ENCODE assay signal across 9 cellular contexts in the genomic region with DNA sequence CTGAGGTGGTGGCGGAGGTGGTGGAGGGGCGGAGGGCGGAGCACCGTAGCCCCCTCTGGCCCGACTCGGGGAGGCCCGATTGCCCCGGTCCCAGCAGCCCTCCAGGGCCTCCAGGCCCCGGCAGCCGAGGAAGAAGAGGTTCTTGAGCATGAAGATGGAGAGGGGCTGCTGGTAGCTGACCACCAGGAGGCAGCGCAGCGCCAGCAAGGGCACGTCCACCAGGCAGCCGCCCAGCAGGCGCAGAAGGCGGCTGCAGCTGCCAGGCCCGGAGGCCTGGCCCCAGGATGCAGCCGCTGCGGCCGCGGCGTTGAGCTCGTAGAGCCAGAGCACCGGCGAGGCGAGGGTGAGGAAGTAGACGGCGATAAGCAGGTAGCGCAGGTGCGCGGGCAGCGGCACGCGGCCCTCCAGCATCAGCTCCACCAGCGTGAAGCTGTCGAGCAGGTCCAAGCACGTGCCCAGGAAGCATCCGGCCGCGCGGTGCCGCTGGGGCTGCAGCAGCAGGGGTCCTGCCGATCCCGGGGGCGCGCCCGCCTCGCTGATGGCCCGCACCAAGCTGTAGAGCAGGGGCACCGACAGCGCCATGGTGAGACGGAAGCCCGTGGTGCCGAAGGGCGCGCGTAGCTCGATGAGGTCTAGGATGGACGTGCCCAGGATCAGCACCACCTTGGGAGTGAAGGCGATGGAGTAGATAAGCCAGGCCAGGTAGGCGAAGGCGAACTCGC. TPM values are rescaled to one million over a fixed set of nuclear protein-coding genes. Genes with fewer than 3 reads are reported as not detected.
DNase-seq lines count a peak whose midpoint lies in the region; ATAC-seq and TF ChIP-seq lines count a peak whose summit lies in the region.
"Had no signal": no experiment of that assay in that cellular context is flagged by ENCODE, and none has a peak within 500 bp of the region (broad histone marks: within the 10 kb centered on the region; RNA-seq: fewer than 3 reads in every experiment).

No MANE protein-coding gene starts in this region.

- no peaks in the 10 kb centered on the region for H3K36me3 Mint-ChIP-seq in activated CD8-positive, alpha-beta T cell treated with anti-CD3 and anti-CD28 coated beads for 36 hours (ENCODE audit: low read depth)
- H3K36me3 Mint-ChIP-seq in activated CD8-positive, alpha-beta T cell treated with anti-CD3 and anti-CD28 coated beads, Interleukin-2, amount 10 ng/mL, durations not matched to agents 7 days and 5 days (ENCODE audit: low read depth) = no peaks in the 10 kb centered on the region

- peaks cover 49% of the 10 kb centered on the region for H3K4me1 Mint-ChIP-seq in activated CD8-positive, alpha-beta T cell treated with anti-CD3 and anti-CD28 coated beads for 36 hours (ENCODE audit: low read depth)
- peaks cover 53% of the 10 kb centered on the region for H3K4me1 Mint-ChIP-seq in activated CD8-positive, alpha-beta T cell treated with anti-CD3 and anti-CD28 coated beads, Interleukin-2, amount 10 ng/mL, durations not matched to agents 7 days and 5 days (ENCODE audit: low read depth)

- no peaks in the 10 kb centered on the region for H3K4me1 ChIP-seq in right cardiac atrium (ENCODE audit: control insufficient read depth, insufficient read depth, low read length)

- no peak overlapping the region for H3K27ac Mint-ChIP-seq in activated CD8-positive, alpha-beta T cell treated with anti-CD3 and anti-CD28 coated beads for 36 hours
- H3K27ac Mint-ChIP-seq in activated CD8-positive, alpha-beta T cell treated with anti-CD3 and anti-CD28 coated beads, Interleukin-2, amount 10 ng/mL, durations not matched to agents 7 days and 5 days = no peak overlapping the region

- CTCF ChIA-PET in activated CD8-positive, alpha-beta T cell treated with anti-CD3 and anti-CD28 coated beads for 36 hours (lab: Charles Lee) = interaction anchor here (0.6 to 1.8 kb wide), 4 partner anchors 9 to 533 kb away, joined by 3 to 5 read pairs (median 4); no protein-coding TSS in a partner anchor
- CTCF ChIA-PET in activated CD8-positive, alpha-beta T cell treated with anti-CD3 and anti-CD28 coated beads, Interleukin-2, amount 10 ng/mL, durations not matched to agents 7 days and 5 days (lab: Charles Lee) = no interaction called here

- peak overlapping the region; percentile 90; the same call in 1 of the 2 replicates for H3K27ac ChIP-seq in VCaP
- H3K27ac ChIP-seq in right cardiac atrium (ENCODE audit: low read length) = no peak overlapping the region

- 33% methylated on average over 63 of the region's 63 CpGs for WGBS in right cardiac atrium

- no peak for ATAC-seq in activated CD8-positive, alpha-beta T cell treated with anti-CD3 and anti-CD28 coated beads for 36 hours
- no peak for ATAC-seq in activated CD8-positive, alpha-beta T cell treated with anti-CD3 and anti-CD28 coated beads, Interleukin-2, amount 10 ng/mL, durations not matched to agents 7 days and 5 days
- ATAC-seq in right cardiac atrium = peak; percentile 5 to 26
- no peak for ATAC-seq in GM19463 (IDR thresholded peaks at IDR 0.05; ENCODE audit: unreplicated experiment)
- ATAC-seq in GM18505 (IDR thresholded peaks at IDR 0.05; ENCODE audit: unreplicated experiment) = no peak
- no peak for ATAC-seq in GM18520 (IDR thresholded peaks at IDR 0.05; ENCODE audit: unreplicated experiment)

- peaks cover 18% of the 10 kb centered on the region for H3K27me3 Mint-ChIP-seq in activated CD8-positive, alpha-beta T cell treated with anti-CD3 and anti-CD28 coated beads for 36 hours
- H3K27me3 Mint-ChIP-seq in activated CD8-positive, alpha-beta T cell treated with anti-CD3 and anti-CD28 coated beads, Interleukin-2, amount 10 ng/mL, durations not matched to agents 7 days and 5 days (ENCODE audit: low read depth) = peaks cover 29% of the 10 kb centered on the region

- peak; percentile 34 for TF ChIP-seq CTCF in activated CD8-positive, alpha-beta T cell treated with anti-CD3 and anti-CD28 coated beads for 36 hours (IDR thresholded peaks at IDR 0.05)
- peak; percentile 63 for TF ChIP-seq CTCF in VCaP (conservative IDR thresholded peaks at IDR 0.05)

- TF ChIP-seq POLR2A in GM18505 (IDR thresholded peaks at IDR 0.05; ENCODE audit: borderline replicate concordance, extremely low read depth, insufficient read depth, insufficient read length) = no peak

- peak overlapping the region; percentile 62 for H3K4me3 ChIP-seq in right cardiac atrium (ENCODE audit: low read length)

- H3K9me3 Mint-ChIP-seq in activated CD8-positive, alpha-beta T cell treated with anti-CD3 and anti-CD28 coated beads for 36 hours = no peaks in the 10 kb centered on the region
- no peaks in the 10 kb centered on the region for H3K9me3 Mint-ChIP-seq in activated CD8-positive, alpha-beta T cell treated with anti-CD3 and anti-CD28 coated beads, Interleukin-2, amount 10 ng/mL, durations not matched to agents 7 days and 5 days (ENCODE audit: insufficient read depth)

- H3K9me3 ChIP-seq in right cardiac atrium (ENCODE audit: control insufficient read depth, low read length) = no peaks in the 10 kb centered on the region

- intact Hi-C loops in activated CD8-positive, alpha-beta T cell treated with anti-CD3 and anti-CD28 coated beads for 36 hours (cut with micrococcal nuclease) = no loop called here
- intact Hi-C loops in right cardiac atrium (cut with DNase I) = no loop called here

- H3K27me3 ChIP-seq in right cardiac atrium (ENCODE audit: control insufficient read depth, insufficient read depth) = no peaks in the 10 kb centered on the region

- no peak overlapping the region for H3K4me3 Mint-ChIP-seq in activated CD8-positive, alpha-beta T cell treated with anti-CD3 and anti-CD28 coated beads for 36 hours
- no peak overlapping the region for H3K4me3 Mint-ChIP-seq in activated CD8-positive, alpha-beta T cell treated with anti-CD3 and anti-CD28 coated beads, Interleukin-2, amount 10 ng/mL, durations not matched to agents 7 days and 5 days

- POLR2A ChIA-PET in activated CD8-positive, alpha-beta T cell treated with anti-CD3 and anti-CD28 coated beads for 36 hours (lab: Charles Lee) = no interaction called here
- POLR2A ChIA-PET in activated CD8-positive, alpha-beta T cell treated with anti-CD3 and anti-CD28 coated beads, Interleukin-2, amount 10 ng/mL, durations not matched to agents 7 days and 5 days (lab: Charles Lee) = interaction anchor here (0.8 kb wide), 1 partner anchor 32 kb away, joined by 3 read pairs; no protein-coding TSS in a partner anchor

- DNase-seq in activated CD8-positive, alpha-beta T cell treated with anti-CD3 and anti-CD28 coated beads for 36 hours = peak; percentile 22
- no peak for DNase-seq in activated CD8-positive, alpha-beta T cell treated with anti-CD3 and anti-CD28 coated beads, Interleukin-2, amount 10 ng/mL, durations not matched to agents 7 days and 5 days
- DNase-seq in right cardiac atrium = peak; percentile 38 to 74 (median 73)
- peak; percentile 53 for DNase-seq in stimulated activated CD8-positive, alpha-beta memory T cell treated with anti-CD3 and anti-CD28 coated beads, Interleukin-4, amount 100 ng/mL, for 48 hours
- DNase-seq: COR-L47 had no signal

RNA-seq across cellular contexts. Expression of a gene that starts 1.5 kb away (rescaled TPM):
- under 1 TPM; 0.13 to 0.14 TPM for total RNA-seq in activated CD8-positive, alpha-beta T cell treated with anti-CD3 and anti-CD28 coated beads for 36 hours
- under 1 TPM; 0.11 to 0.18 TPM for total RNA-seq in activated CD8-positive, alpha-beta T cell treated with anti-CD3 and anti-CD28 coated beads, Interleukin-2, amount 10 ng/mL, durations not matched to agents 7 days and 5 days
- total RNA-seq in right cardiac atrium = 1 to 10 TPM in 3 of 4 donors, under 1 TPM in 1; 0.56 to 1.9 (median 1.1) TPM
- polyA plus RNA-seq in right cardiac atrium = 0.68 TPM

RNA-seq across cellular contexts. Expression of a gene that starts 34.8 kb away (rescaled TPM):
- 10 to 100 TPM; 14.0 to 14.2 TPM for total RNA-seq in activated CD8-positive, alpha-beta T cell treated with anti-CD3 and anti-CD28 coated beads for 36 hours
- 10 to 100 TPM; 41.7 to 43.4 TPM for total RNA-seq in activated CD8-positive, alpha-beta T cell treated with anti-CD3 and anti-CD28 coated beads, Interleukin-2, amount 10 ng/mL, durations not matched to agents 7 days and 5 days
- total RNA-seq in right cardiac atrium = 10 to 100 TPM in 3 of 4 donors, 1 to 10 TPM in 1; 8.7 to 13.4 (median 12.6) TPM
- polyA plus RNA-seq in right cardiac atrium = 4.6 TPM

RNA-seq across cellular contexts. Expression of a gene that starts 39.4 kb away (rescaled TPM):
- total RNA-seq in activated CD8-positive, alpha-beta T cell treated with anti-CD3 and anti-CD28 coated beads for 36 hours = 10 to 100 TPM; 68.1 to 71.4 TPM
- total RNA-seq in activated CD8-positive, alpha-beta T cell treated with anti-CD3 and anti-CD28 coated beads, Interleukin-2, amount 10 ng/mL, durations not matched to agents 7 days and 5 days = 10 to 100 TPM; 38.5 to 40.7 TPM
- 10 to 100 TPM; 28.2 to 41.2 (median 35.9) TPM for total RNA-seq in right cardiac atrium
- polyA plus RNA-seq in right cardiac atrium = 37.9 TPM

Comparison
In these comparisons a context has a peak if more than half of its experiments do, and no peak if none do; other contexts are left out.
1. ATAC-seq: peak in right cardiac atrium (2 of 2); none in activated CD8-positive, alpha-beta T cell treated with anti-CD3 and anti-CD28 coated beads for 36 hours (single experiment), activated CD8-positive, alpha-beta T cell treated with anti-CD3 and anti-CD28 coated beads, Interleukin-2, amount 10 ng/mL, durations not matched to agents 7 days and 5 days (single experiment), GM19463 (single experiment), GM18505 (single experiment) and GM18520 (single experiment).